ENCODE assay signal across 11 cellular contexts in the genomic region with DNA sequence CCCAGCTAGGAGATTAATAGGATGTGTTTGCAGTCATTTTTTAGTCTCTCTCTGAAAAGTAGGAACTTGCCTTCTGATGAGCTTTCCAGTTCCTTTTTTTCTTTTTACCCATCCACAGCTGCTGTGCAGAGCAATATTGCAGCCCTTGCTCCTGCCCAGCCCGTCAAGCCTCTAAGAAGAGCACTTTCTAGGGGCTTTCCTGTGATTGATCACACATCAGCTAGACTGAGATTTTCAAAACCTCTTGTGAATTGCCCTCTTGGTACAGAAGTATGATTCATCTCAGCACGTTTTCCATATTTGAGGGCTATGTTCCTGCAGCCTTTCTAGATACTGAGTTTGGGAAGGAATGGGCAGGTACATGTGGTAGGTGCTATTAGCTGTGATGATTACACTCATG.
DNase-seq lines count a peak whose midpoint lies in the region; ATAC-seq and TF ChIP-seq lines count a peak whose summit lies in the region.
"Had no signal": no experiment of that assay in that cellular context is flagged by ENCODE, and none has a peak within 500 bp of the region (broad histone marks: within the 10 kb centered on the region; RNA-seq: fewer than 3 reads in every experiment).

No MANE protein-coding gene starts in this region.

- H3K9me3 Mint-ChIP-seq in CD14-positive monocyte: no peaks in the 10 kb centered on the region
- H3K9me3 Mint-ChIP-seq: brain had no signal

- no peak overlapping the region for H3K27ac Mint-ChIP-seq in CD14-positive monocyte

- no peaks in the 10 kb centered on the region for H3K36me3 ChIP-seq in upper lobe of left lung
- H3K36me3 ChIP-seq: transverse colon had no signal

- ATAC-seq in GM18873 (IDR thresholded peaks at IDR 0.05; ENCODE audit: low FRiP score, unreplicated experiment): peak; percentile 94
- peak; percentile 93 for ATAC-seq in HG02571 (IDR thresholded peaks at IDR 0.05; ENCODE audit: unreplicated experiment)
- ATAC-seq in HG03460 (IDR thresholded peaks at IDR 0.05; ENCODE audit: unreplicated experiment): peak; percentile 88
- ATAC-seq in upper lobe of left lung (ENCODE audit: low FRiP score in 2 of 2): no peak

- no peaks in the 10 kb centered on the region for H3K9me3 ChIP-seq in upper lobe of left lung
- H3K9me3 ChIP-seq: transverse colon had no signal

- TF ChIP-seq CTCF in upper lobe of left lung (IDR thresholded peaks at IDR 0.05) (no peak), CD14-positive monocyte (IDR thresholded peaks at IDR 0.05) (no peak)

- no peak overlapping the region for H3K4me3 ChIP-seq in upper lobe of left lung
- H3K4me3 ChIP-seq: transverse colon had no signal

- 76 to 77% methylated on average over 2 of the region's 2 CpGs for WGBS in upper lobe of left lung, 2 donors

- H3K27me3 ChIP-seq in upper lobe of left lung: no peaks in the 10 kb centered on the region
- H3K27me3 ChIP-seq: transverse colon had no signal

- no peak overlapping the region for H3K27ac ChIP-seq in upper lobe of left lung
- H3K27ac ChIP-seq: transverse colon had no signal

- peaks cover 20 to 40% (median 27%) of the 10 kb centered on the region in 4 donors for H3K4me1 ChIP-seq in upper lobe of left lung

- TF ChIP-seq EP300 in upper lobe of left lung (IDR thresholded peaks at IDR 0.05): no peak

- H3K36me3 Mint-ChIP-seq in CD14-positive monocyte: no peaks in the 10 kb centered on the region
- H3K36me3 Mint-ChIP-seq: brain had no signal

- H3K4me1 Mint-ChIP-seq in CD14-positive monocyte: peaks cover 18% of the 10 kb centered on the region

- intact Hi-C loops in CD14-positive monocyte (cut with micrococcal nuclease): no loop called here

- no peak overlapping the region for H3K4me3 Mint-ChIP-seq in CD14-positive monocyte
- H3K4me3 Mint-ChIP-seq: brain had no signal

- peak; percentile 4 for DNase-seq in ecto neural progenitor cell (ENCODE audit: low spot score)
- no peak for DNase-seq in ureter (ENCODE audit: low spot score)
- no peak for DNase-seq in upper lobe of left lung
- DNase-seq in superior temporal gyrus (ENCODE audit: extremely low spot score): no peak
- DNase-seq in CD14-positive monocyte (ENCODE audit: low spot score): no peak
- DNase-seq: NCI-H526, transverse colon had no signal

- no peak for TF ChIP-seq POLR2A in upper lobe of left lung (IDR thresholded peaks at IDR 0.05)

- no peaks in the 10 kb centered on the region for H3K27me3 Mint-ChIP-seq in CD14-positive monocyte (ENCODE audit: low read depth in 3 of 3)

Comparison
In these comparisons a context has a peak if more than half of its experiments do, and no peak if none do; other contexts are left out.
1. ATAC-seq: peak in GM18873 (single experiment), HG02571 (single experiment) and HG03460 (single experiment); none in upper lobe of left lung (0 of 2).